Comparison of ENCODE assay signal across 1 cellular context in the genomic region with DNA sequence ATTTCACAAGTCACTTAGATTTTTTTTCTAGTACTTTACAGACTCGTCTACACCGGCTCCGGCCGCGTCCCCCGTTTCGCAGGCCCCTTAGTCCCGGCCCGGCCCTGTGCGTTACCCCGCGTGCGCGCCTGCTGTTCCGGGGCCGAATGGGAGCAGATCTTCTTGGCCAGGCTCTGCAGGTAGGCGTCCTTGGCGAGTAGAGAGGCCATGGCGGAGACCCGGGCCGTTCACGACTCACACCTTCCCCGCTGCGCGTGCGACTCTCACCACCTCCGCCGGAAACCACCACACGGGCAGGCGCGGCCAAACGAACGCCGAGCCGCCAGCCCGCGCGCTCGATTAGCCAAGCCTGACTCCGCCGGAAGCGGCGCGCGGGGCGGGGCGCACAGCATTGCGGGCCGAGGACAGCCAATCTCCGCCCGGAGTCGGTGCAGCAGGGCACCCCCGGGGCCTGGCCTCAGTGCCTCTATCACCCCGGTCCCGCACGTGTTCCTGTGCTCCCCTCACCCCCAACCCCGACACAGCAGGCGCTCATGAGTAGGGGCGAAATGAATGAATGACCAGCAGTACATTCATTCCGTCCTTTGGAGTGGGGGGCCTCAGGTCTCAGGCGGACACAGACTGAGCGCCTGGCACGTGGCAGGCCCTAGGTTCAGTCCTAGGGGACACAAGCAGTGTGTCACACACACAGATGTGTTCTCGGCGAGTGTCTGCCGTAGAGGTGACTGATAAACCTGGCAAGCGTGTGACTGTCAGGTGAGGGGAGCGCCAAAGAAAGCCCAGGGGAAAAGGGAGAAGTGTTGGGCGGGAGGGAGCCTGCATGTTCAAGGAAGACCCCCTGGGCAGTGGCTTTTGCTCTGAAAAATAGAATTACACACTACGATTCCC.
TF ChIP-seq lines count a peak whose summit lies in the region.

A gene (minus strand): TSS at position 265 of the 888 bp plus-strand sequence. CDS start 56 bp downstream, at position 209.

TF ChIP-seq in HepG2, 621 proteins besides CTCF, POLR2A, EP300 and RAD21 (continued from another document):
- TF ChIP-seq, protein P1, sequence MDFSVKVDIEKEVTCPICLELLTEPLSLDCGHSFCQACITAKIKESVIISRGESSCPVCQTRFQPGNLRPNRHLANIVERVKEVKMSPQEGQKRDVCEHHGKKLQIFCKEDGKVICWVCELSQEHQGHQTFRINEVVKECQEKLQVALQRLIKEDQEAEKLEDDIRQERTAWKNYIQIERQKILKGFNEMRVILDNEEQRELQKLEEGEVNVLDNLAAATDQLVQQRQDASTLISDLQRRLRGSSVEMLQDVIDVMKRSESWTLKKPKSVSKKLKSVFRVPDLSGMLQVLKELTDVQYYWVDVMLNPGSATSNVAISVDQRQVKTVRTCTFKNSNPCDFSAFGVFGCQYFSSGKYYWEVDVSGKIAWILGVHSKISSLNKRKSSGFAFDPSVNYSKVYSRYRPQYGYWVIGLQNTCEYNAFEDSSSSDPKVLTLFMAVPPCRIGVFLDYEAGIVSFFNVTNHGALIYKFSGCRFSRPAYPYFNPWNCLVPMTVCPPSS (IDR thresholded peaks at IDR 0.05) = no peak
- TF ChIP-seq BRD4 (CRISPR knock-in tag; IDR thresholded peaks at IDR 0.05) = 0 out of 2 replicates have a peak, but pooled peaks have one; percentile 46
- TF ChIP-seq, protein P2, sequence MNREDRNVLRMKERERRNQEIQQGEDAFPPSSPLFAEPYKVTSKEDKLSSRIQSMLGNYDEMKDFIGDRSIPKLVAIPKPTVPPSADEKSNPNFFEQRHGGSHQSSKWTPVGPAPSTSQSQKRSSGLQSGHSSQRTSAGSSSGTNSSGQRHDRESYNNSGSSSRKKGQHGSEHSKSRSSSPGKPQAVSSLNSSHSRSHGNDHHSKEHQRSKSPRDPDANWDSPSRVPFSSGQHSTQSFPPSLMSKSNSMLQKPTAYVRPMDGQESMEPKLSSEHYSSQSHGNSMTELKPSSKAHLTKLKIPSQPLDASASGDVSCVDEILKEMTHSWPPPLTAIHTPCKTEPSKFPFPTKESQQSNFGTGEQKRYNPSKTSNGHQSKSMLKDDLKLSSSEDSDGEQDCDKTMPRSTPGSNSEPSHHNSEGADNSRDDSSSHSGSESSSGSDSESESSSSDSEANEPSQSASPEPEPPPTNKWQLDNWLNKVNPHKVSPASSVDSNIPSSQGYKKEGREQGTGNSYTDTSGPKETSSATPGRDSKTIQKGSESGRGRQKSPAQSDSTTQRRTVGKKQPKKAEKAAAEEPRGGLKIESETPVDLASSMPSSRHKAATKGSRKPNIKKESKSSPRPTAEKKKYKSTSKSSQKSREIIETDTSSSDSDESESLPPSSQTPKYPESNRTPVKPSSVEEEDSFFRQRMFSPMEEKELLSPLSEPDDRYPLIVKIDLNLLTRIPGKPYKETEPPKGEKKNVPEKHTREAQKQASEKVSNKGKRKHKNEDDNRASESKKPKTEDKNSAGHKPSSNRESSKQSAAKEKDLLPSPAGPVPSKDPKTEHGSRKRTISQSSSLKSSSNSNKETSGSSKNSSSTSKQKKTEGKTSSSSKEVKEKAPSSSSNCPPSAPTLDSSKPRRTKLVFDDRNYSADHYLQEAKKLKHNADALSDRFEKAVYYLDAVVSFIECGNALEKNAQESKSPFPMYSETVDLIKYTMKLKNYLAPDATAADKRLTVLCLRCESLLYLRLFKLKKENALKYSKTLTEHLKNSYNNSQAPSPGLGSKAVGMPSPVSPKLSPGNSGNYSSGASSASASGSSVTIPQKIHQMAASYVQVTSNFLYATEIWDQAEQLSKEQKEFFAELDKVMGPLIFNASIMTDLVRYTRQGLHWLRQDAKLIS (CRISPR knock-in tag; IDR thresholded peaks at IDR 0.05) = peak; percentile 50; the same call in 1 of the 2 replicates
- TF ChIP-seq KDM1A (CRISPR knock-in tag; IDR thresholded peaks at IDR 0.05) = 0 out of 2 replicates have a peak, but pooled peaks have one; percentile 13
- TF ChIP-seq, protein P3, sequence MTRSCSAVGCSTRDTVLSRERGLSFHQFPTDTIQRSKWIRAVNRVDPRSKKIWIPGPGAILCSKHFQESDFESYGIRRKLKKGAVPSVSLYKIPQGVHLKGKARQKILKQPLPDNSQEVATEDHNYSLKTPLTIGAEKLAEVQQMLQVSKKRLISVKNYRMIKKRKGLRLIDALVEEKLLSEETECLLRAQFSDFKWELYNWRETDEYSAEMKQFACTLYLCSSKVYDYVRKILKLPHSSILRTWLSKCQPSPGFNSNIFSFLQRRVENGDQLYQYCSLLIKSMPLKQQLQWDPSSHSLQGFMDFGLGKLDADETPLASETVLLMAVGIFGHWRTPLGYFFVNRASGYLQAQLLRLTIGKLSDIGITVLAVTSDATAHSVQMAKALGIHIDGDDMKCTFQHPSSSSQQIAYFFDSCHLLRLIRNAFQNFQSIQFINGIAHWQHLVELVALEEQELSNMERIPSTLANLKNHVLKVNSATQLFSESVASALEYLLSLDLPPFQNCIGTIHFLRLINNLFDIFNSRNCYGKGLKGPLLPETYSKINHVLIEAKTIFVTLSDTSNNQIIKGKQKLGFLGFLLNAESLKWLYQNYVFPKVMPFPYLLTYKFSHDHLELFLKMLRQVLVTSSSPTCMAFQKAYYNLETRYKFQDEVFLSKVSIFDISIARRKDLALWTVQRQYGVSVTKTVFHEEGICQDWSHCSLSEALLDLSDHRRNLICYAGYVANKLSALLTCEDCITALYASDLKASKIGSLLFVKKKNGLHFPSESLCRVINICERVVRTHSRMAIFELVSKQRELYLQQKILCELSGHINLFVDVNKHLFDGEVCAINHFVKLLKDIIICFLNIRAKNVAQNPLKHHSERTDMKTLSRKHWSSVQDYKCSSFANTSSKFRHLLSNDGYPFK (CRISPR knock-in tag; IDR thresholded peaks at IDR 0.05; ENCODE audit: borderline replicate concordance) = peak; percentile 92
- TF ChIP-seq, protein P4, sequence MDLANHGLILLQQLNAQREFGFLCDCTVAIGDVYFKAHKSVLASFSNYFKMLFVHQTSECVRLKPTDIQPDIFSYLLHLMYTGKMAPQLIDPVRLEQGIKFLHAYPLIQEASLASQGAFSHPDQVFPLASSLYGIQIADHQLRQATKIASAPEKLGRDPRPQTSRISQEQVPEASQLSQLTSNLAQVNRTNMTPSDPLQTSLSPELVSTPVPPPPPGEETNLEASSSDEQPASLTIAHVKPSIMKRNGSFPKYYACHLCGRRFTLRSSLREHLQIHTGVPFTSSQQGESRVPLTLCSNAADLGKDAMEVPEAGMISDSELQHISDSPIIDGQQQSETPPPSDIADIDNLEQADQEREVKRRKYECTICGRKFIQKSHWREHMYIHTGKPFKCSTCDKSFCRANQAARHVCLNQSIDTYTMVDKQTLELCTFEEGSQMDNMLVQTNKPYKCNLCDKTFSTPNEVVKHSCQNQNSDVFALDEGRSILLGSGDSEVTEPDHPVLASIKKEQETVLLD (CRISPR knock-in tag; IDR thresholded peaks at IDR 0.05; ENCODE audit: low read depth) = peak; percentile 93
- TF ChIP-seq DR1 (CRISPR knock-in tag; IDR thresholded peaks at IDR 0.05) = peak; percentile 70
- TF ChIP-seq FOXA3 (CRISPR knock-in tag; IDR thresholded peaks at IDR 0.05) = peak; percentile 77
- TF ChIP-seq, protein P5, sequence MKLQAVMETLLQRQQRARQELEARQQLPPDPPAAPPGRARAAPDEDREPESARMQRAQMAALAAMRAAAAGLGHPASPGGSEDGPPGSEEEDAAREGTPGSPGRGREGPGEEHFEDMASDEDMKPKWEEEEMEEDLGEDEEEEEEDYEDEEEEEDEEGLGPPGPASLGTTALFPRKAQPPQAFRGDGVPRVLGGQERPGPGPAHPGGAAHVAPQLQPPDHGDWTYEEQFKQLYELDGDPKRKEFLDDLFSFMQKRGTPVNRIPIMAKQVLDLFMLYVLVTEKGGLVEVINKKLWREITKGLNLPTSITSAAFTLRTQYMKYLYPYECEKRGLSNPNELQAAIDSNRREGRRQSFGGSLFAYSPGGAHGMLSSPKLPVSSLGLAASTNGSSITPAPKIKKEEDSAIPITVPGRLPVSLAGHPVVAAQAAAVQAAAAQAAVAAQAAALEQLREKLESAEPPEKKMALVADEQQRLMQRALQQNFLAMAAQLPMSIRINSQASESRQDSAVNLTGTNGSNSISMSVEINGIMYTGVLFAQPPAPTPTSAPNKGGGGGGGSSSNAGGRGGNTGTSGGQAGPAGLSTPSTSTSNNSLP (IDR thresholded peaks at IDR 0.05; ENCODE audit: low read depth, low read length) = no peak
- TF ChIP-seq KAT7 (CRISPR knock-in tag; IDR thresholded peaks at IDR 0.05; ENCODE audit: borderline replicate concordance) = peak; percentile 84; the same call in 1 of the 2 replicates
- TF ChIP-seq FOXM1 (CRISPR knock-in tag; IDR thresholded peaks at IDR 0.05) = no peak
- TF ChIP-seq SALL2 (CRISPR knock-in tag; IDR thresholded peaks at IDR 0.05) = peak; percentile 97
- TF ChIP-seq ZNF564 (CRISPR knock-in tag; IDR thresholded peaks at IDR 0.05) = no peak
- TF ChIP-seq CEBPG (CRISPR knock-in tag; IDR thresholded peaks at IDR 0.05) = peak; percentile 46
- TF ChIP-seq EHMT2 (IDR thresholded peaks at IDR 0.05; ENCODE audit: borderline replicate concordance, low read depth, low read length) = no peak
- no peak; the same call in 1 of the 2 replicates for TF ChIP-seq NCOA1 (CRISPR knock-in tag; IDR thresholded peaks at IDR 0.05)
- TF ChIP-seq, protein P6, sequence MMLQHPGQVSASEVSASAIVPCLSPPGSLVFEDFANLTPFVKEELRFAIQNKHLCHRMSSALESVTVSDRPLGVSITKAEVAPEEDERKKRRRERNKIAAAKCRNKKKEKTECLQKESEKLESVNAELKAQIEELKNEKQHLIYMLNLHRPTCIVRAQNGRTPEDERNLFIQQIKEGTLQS (CRISPR knock-in tag; IDR thresholded peaks at IDR 0.05) = peak; percentile 71; the same call in 1 of the 2 replicates
- peak; percentile 92 for TF ChIP-seq ASH2L (IDR thresholded peaks at IDR 0.05; ENCODE audit: insufficient read length, low read depth, low read length)
- peak; percentile 56; the same call in 1 of the 2 replicates for TF ChIP-seq ZBTB20 (CRISPR knock-in tag; IDR thresholded peaks at IDR 0.05; ENCODE audit: borderline replicate concordance, low read depth)
- TF ChIP-seq, protein P7, sequence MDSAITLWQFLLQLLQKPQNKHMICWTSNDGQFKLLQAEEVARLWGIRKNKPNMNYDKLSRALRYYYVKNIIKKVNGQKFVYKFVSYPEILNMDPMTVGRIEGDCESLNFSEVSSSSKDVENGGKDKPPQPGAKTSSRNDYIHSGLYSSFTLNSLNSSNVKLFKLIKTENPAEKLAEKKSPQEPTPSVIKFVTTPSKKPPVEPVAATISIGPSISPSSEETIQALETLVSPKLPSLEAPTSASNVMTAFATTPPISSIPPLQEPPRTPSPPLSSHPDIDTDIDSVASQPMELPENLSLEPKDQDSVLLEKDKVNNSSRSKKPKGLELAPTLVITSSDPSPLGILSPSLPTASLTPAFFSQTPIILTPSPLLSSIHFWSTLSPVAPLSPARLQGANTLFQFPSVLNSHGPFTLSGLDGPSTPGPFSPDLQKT (CRISPR knock-in tag; IDR thresholded peaks at IDR 0.05; ENCODE audit: borderline replicate concordance) = peak; percentile 100; the same call in 1 of the 2 replicates
- TF ChIP-seq, protein P8, sequence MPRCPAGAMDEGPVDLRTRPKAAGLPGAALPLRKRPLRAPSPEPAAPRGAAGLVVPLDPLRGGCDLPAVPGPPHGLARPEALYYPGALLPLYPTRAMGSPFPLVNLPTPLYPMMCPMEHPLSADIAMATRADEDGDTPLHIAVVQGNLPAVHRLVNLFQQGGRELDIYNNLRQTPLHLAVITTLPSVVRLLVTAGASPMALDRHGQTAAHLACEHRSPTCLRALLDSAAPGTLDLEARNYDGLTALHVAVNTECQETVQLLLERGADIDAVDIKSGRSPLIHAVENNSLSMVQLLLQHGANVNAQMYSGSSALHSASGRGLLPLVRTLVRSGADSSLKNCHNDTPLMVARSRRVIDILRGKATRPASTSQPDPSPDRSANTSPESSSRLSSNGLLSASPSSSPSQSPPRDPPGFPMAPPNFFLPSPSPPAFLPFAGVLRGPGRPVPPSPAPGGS (CRISPR knock-in tag; IDR thresholded peaks at IDR 0.05) = peak; percentile 82
- no peak for TF ChIP-seq ZNF3 (CRISPR knock-in tag; IDR thresholded peaks at IDR 0.05)
- TF ChIP-seq, protein P9, sequence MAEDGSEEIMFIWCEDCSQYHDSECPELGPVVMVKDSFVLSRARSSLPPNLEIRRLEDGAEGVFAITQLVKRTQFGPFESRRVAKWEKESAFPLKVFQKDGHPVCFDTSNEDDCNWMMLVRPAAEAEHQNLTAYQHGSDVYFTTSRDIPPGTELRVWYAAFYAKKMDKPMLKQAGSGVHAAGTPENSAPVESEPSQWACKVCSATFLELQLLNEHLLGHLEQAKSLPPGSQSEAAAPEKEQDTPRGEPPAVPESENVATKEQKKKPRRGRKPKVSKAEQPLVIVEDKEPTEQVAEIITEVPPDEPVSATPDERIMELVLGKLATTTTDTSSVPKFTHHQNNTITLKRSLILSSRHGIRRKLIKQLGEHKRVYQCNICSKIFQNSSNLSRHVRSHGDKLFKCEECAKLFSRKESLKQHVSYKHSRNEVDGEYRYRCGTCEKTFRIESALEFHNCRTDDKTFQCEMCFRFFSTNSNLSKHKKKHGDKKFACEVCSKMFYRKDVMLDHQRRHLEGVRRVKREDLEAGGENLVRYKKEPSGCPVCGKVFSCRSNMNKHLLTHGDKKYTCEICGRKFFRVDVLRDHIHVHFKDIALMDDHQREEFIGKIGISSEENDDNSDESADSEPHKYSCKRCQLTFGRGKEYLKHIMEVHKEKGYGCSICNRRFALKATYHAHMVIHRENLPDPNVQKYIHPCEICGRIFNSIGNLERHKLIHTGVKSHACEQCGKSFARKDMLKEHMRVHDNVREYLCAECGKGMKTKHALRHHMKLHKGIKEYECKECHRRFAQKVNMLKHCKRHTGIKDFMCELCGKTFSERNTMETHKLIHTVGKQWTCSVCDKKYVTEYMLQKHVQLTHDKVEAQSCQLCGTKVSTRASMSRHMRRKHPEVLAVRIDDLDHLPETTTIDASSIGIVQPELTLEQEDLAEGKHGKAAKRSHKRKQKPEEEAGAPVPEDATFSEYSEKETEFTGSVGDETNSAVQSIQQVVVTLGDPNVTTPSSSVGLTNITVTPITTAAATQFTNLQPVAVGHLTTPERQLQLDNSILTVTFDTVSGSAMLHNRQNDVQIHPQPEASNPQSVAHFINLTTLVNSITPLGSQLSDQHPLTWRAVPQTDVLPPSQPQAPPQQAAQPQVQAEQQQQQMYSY (CRISPR knock-in tag; IDR thresholded peaks at IDR 0.05) = peak; percentile 44; the same call in 1 of the 2 replicates
- TF ChIP-seq ZNF766 (CRISPR knock-in tag; IDR thresholded peaks at IDR 0.05; ENCODE audit: borderline replicate concordance) = 0 out of 2 replicates have a peak, but pooled peaks have one; percentile 45
